Comparison of ENCODE assay signal across 29 cellular contexts in the genomic region with DNA sequence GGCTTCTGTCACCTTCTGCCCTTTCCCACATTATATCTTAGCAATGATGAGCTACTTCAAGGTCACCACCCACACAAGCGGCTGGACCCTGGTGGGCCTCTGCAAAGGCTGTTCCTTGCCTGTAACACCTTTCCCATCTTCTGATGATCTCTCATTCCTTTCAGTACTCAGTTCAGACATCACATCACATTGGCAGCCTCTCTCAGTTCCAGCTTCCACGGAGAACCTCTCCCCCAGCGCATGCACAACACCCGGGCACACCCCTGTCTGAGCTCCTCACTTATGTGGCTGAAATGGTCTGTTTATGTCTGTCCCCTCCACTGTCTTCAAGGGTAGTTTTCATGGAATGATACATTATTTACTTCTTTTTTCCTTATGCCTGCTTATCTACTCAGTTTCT. TPM values are rescaled to one million over a fixed set of nuclear protein-coding genes. Genes with fewer than 3 reads are reported as not detected.
"Had no signal": no experiment of that assay in that cellular context is flagged by ENCODE, and none has a peak within 500 bp of the region (broad histone marks: within the 10 kb centered on the region; RNA-seq: fewer than 3 reads in every experiment).

No MANE protein-coding gene starts in this region.

- FAIRE-seq: RCC 7860 had no signal

- H3K9me3 Mint-ChIP-seq: activated naive CD4-positive, alpha-beta T cell treated with anti-CD3 and anti-CD28 coated beads, Interleukin-2, amount 10 ng/mL, durations not matched to agents 7 days and 5 days; activated naive CD8-positive, alpha-beta T cell treated with anti-CD3 and anti-CD28 coated beads for 36 hours had no signal

- H3K4me1 ChIP-seq: breast epithelium had no signal

- H3K36me3 ChIP-seq: breast epithelium, WERI-Rb-1 had no signal

- H3K27ac Mint-ChIP-seq: activated CD4-positive, alpha-beta memory T cell treated with anti-CD3 and anti-CD28 coated beads, Interleukin-2, amount 10 ng/mL, durations not matched to agents 7 days and 5 days; activated CD8-positive, alpha-beta memory T cell treated with anti-CD3 and anti-CD28 coated beads, Interleukin-2, amount 10 ng/mL, durations not matched to agents 7 days and 5 days; activated naive CD4-positive, alpha-beta T cell treated with anti-CD3 and anti-CD28 coated beads, Interleukin-2, amount 10 ng/mL, durations not matched to agents 7 days and 5 days; activated naive CD8-positive, alpha-beta T cell treated with anti-CD3 and anti-CD28 coated beads for 36 hours had no signal

- H3K4me3 ChIP-seq: breast epithelium had no signal

- H3K4me3 Mint-ChIP-seq: activated CD4-positive, alpha-beta memory T cell treated with anti-CD3 and anti-CD28 coated beads, Interleukin-2, amount 10 ng/mL, durations not matched to agents 7 days and 5 days; activated CD8-positive, alpha-beta memory T cell treated with anti-CD3 and anti-CD28 coated beads, Interleukin-2, amount 10 ng/mL, durations not matched to agents 7 days and 5 days; activated naive CD4-positive, alpha-beta T cell treated with anti-CD3 and anti-CD28 coated beads, Interleukin-2, amount 10 ng/mL, durations not matched to agents 7 days and 5 days; activated naive CD8-positive, alpha-beta T cell treated with anti-CD3 and anti-CD28 coated beads for 36 hours had no signal

- H3K27me3 ChIP-seq: breast epithelium had no signal

- H3K9me3 ChIP-seq: breast epithelium had no signal

- H3K4me1 Mint-ChIP-seq: activated CD8-positive, alpha-beta memory T cell treated with anti-CD3 and anti-CD28 coated beads, Interleukin-2, amount 10 ng/mL, durations not matched to agents 7 days and 5 days; activated naive CD4-positive, alpha-beta T cell treated with anti-CD3 and anti-CD28 coated beads, Interleukin-2, amount 10 ng/mL, durations not matched to agents 7 days and 5 days; activated naive CD8-positive, alpha-beta T cell treated with anti-CD3 and anti-CD28 coated beads for 36 hours had no signal

- H3K36me3 Mint-ChIP-seq: activated CD8-positive, alpha-beta memory T cell treated with anti-CD3 and anti-CD28 coated beads, Interleukin-2, amount 10 ng/mL, durations not matched to agents 7 days and 5 days; activated naive CD4-positive, alpha-beta T cell treated with anti-CD3 and anti-CD28 coated beads, Interleukin-2, amount 10 ng/mL, durations not matched to agents 7 days and 5 days; activated naive CD8-positive, alpha-beta T cell treated with anti-CD3 and anti-CD28 coated beads for 36 hours had no signal

- DNase-seq: activated CD4-positive, alpha-beta memory T cell treated with anti-CD3 and anti-CD28 coated beads, Interleukin-2, amount 10 ng/mL, durations not matched to agents 7 days and 5 days; activated CD4-positive, alpha-beta T cell treated with anti-CD3 and anti-CD28 coated beads for 1 hour; activated CD4-positive, alpha-beta T cell treated with anti-CD3 and anti-CD28 coated beads for 48 hours; activated CD4-positive, CD25-positive, alpha-beta regulatory T cell; activated CD8-positive, alpha-beta memory T cell treated with anti-CD3 and anti-CD28 coated beads for 24 hours; activated CD8-positive, alpha-beta memory T cell treated with anti-CD3 and anti-CD28 coated beads, Interleukin-2, amount 10 ng/mL, durations not matched to agents 7 days and 5 days; activated CD8-positive, alpha-beta memory T cell treated with anti-CD3 and anti-CD28 coated beads, Interleukin-2, amount 50 U/mL, for 48 hours; activated effector memory CD4-positive, alpha-beta T cell treated with Interleukin-2 at 50 U/mL for 16 hours; activated naive CD4-positive, alpha-beta T cell treated with anti-CD3 and anti-CD28 coated beads, Interleukin-2, amount 10 ng/mL, durations not matched to agents 7 days and 5 days; activated naive CD8-positive, alpha-beta T cell treated with anti-CD3 and anti-CD28 coated beads for 36 hours; activated T-cell treated with anti-CD3 and anti-CD28 coated beads, Interleukin-2, amount 50 U/mL, for 48 hours; amniotic stem cell; aorta; NCI-H1092 treated with DMSO at 0.1 percent for 48 hours; NCI-H1417; NCI-H1930; NCI-H2081 treated with DMSO at 0.1 percent for 48 hours; NCI-H345; NCI-H524 treated with DMSO at 0.1 percent for 48 hours; PC-3; SIG-M5; SW 1271; T-helper 1 cell; T1000; WERI-Rb-1 had no signal

- H3K27ac ChIP-seq: breast epithelium, RWPE1, WERI-Rb-1 had no signal

RNA-seq across cellular contexts. Expression of a gene that starts 6.5 kb away (rescaled TPM):
- total RNA-seq: activated naive CD8-positive, alpha-beta T cell treated with anti-CD3 and anti-CD28 coated beads for 36 hours; SK-MEL-5 had no signal
